Comparison of ENCODE assay signal across 1 cellular context in genomic region chr2:221554769-221555510, GRCh38.
TF ChIP-seq lines count a peak whose summit lies in the region.

No MANE protein-coding gene starts in this region.

TF ChIP-seq in SK-N-SH treated with all-trans-retinoic acid at 6 μM for 48 hours, 23 proteins besides CTCF, POLR2A, EP300 and RAD21 (continued from another document):
- TF ChIP-seq POU6F1 (CRISPR knock-in tag; IDR thresholded peaks at IDR 0.05; ENCODE audit: borderline replicate concordance, low read depth) (no peak), ISL1 (CRISPR knock-in tag; IDR thresholded peaks at IDR 0.05) (no peak), ESRRG (CRISPR knock-in tag; IDR thresholded peaks at IDR 0.05) (no peak)
